In the genomic region with DNA sequence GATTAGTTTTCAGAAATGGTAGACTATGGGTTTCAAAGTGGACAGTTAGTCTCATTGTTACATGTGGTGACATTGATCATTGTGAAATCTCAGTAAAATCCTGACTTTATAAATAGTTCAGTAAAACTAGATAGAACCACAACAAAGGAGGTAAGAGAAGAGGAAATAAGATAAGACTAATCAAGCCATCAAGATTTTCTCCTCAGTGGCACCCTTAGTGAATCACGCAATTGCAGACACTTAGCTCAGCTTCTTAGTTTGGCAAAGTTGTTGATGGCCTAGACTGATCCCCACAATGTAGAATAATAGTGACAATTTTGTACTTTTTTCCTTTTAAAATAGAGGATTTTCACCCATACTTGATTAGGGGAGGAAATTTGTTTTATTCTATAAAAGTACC, we compare ENCODE assay signal across 27 cellular contexts.
"Had no signal": no experiment of that assay in that cellular context is flagged by ENCODE, and none has a peak within 500 bp of the region (broad histone marks: within the 10 kb centered on the region; RNA-seq: fewer than 3 reads in every experiment).

No MANE protein-coding gene starts in this region.

- H3K4me1 Mint-ChIP-seq: stimulated activated effector memory CD8-positive, alpha-beta T cell treated with anti-CD3 and anti-CD28 coated beads, Interleukin-12 subunit alpha, Interleukin-12 subunit beta, amount 100 ng/mL, for 72 hours; stimulated activated memory B cell treated with anti-CD40 and anti-IgM and Interleukin-4, amounts not matched to agents 10 μg/mL and 1 μg/mL and 100 μg/mL, for 72 hours; stimulated activated naive B cell treated with anti-CD40 and anti-IgM and Interleukin-4, amounts not matched to agents 10 μg/mL and 1 μg/mL and 100 μg/mL, for 72 hours; stimulated activated naive CD8-positive, alpha-beta T cell treated with anti-CD3 and anti-CD28 coated beads, Interleukin-15, amount 100 ng/mL, for 72 hours had no signal

- ATAC-seq: stimulated activated effector memory CD8-positive, alpha-beta T cell treated with anti-CD3 and anti-CD28 coated beads, Interleukin-12 subunit alpha, Interleukin-12 subunit beta, amount 100 ng/mL, for 72 hours; stimulated activated memory B cell treated with anti-CD40 and anti-IgM and Interleukin-4, amounts not matched to agents 10 μg/mL and 1 μg/mL and 100 μg/mL, for 72 hours; stimulated activated naive B cell treated with anti-CD40 and anti-IgM and Interleukin-4, amounts not matched to agents 10 μg/mL and 1 μg/mL and 100 μg/mL, for 72 hours; stimulated activated naive CD8-positive, alpha-beta T cell treated with anti-CD3 and anti-CD28 coated beads, Interleukin-15, amount 100 ng/mL, for 72 hours; stimulated activated naive CD8-positive, alpha-beta T cell treated with anti-CD3 and anti-CD28 coated beads, Interleukin-15, Interleukin-2, amounts not matched to agents 100 U/mL and 50 U/mL, for 24 hours; upper lobe of right lung had no signal

- H3K36me3 ChIP-seq: stomach, suprapubic skin, thoracic aorta, thyroid gland, tibial artery, tibial nerve, transverse colon, upper lobe of left lung, upper lobe of right lung, uterus, vagina had no signal

- H3K27me3 Mint-ChIP-seq: stimulated activated memory B cell treated with anti-CD40 and anti-IgM and Interleukin-4, amounts not matched to agents 10 μg/mL and 1 μg/mL and 100 μg/mL, for 72 hours; stimulated activated naive B cell treated with anti-CD40 and anti-IgM and Interleukin-4, amounts not matched to agents 10 μg/mL and 1 μg/mL and 100 μg/mL, for 72 hours; stimulated activated naive CD8-positive, alpha-beta T cell treated with anti-CD3 and anti-CD28 coated beads, Interleukin-15, amount 100 ng/mL, for 72 hours; type B pancreatic cell had no signal

- DNase-seq: stimulated activated CD4-positive, alpha-beta T cell treated with anti-CD3 and anti-CD28 coated beads, Interleukin-2, amount 100 ng/mL, for 48 hours; stimulated activated CD4-positive, alpha-beta T cell treated with anti-CD3 and anti-CD28 coated beads, Interleukin-4, amount 100 ng/mL, for 1 hour; stimulated activated CD4-positive, alpha-beta T cell treated with anti-CD3 and anti-CD28 coated beads, Interleukin-4, amount 100 ng/mL, for 24 hours; stimulated activated CD4-positive, alpha-beta T cell treated with anti-CD3 and anti-CD28 coated beads, Interleukin-4, amount 100 ng/mL, for 4 hours; stimulated activated naive B cell treated with anti-CD40 and anti-IgM and Interleukin-4, amounts not matched to agents 10 μg/mL and 1 μg/mL and 100 μg/mL, for 72 hours; stimulated activated naive CD4-positive, alpha-beta T cell; stimulated activated naive CD4-positive, alpha-beta T cell treated with Interleukin-2 at 50 U/mL for 16 hours; stimulated activated naive CD8-positive, alpha-beta T cell treated with anti-CD3 and anti-CD28 coated beads, Interleukin-15, amount 100 ng/mL, for 72 hours; stimulated activated naive CD8-positive, alpha-beta T cell treated with anti-CD3 and anti-CD28 coated beads, Interleukin-15, Interleukin-2, amounts not matched to agents 100 U/mL and 50 U/mL, for 24 hours; stomach; substantia nigra; testis; thyroid gland; tibial artery; transverse colon; trophoblast cell; upper lobe of left lung; upper lobe of right lung; uterus had no signal

- H3K4me1 ChIP-seq: suprapubic skin, testis, thyroid gland, tibial artery, tibial nerve, transverse colon, upper lobe of left lung, upper lobe of right lung, uterus, vagina had no signal

- H3K4me3 ChIP-seq: stomach, suprapubic skin, testis, thoracic aorta, thyroid gland, tibial artery, tibial nerve, transverse colon, upper lobe of left lung, upper lobe of right lung, uterus, vagina had no signal

- H3K27ac Mint-ChIP-seq: stimulated activated effector memory CD8-positive, alpha-beta T cell treated with anti-CD3 and anti-CD28 coated beads, Interleukin-12 subunit alpha, Interleukin-12 subunit beta, amount 100 ng/mL, for 72 hours; stimulated activated memory B cell treated with anti-CD40 and anti-IgM and Interleukin-4, amounts not matched to agents 10 μg/mL and 1 μg/mL and 100 μg/mL, for 72 hours; stimulated activated naive B cell treated with anti-CD40 and anti-IgM and Interleukin-4, amounts not matched to agents 10 μg/mL and 1 μg/mL and 100 μg/mL, for 72 hours; stimulated activated naive CD8-positive, alpha-beta T cell treated with anti-CD3 and anti-CD28 coated beads, Interleukin-15, amount 100 ng/mL, for 72 hours; stimulated activated naive CD8-positive, alpha-beta T cell treated with anti-CD3 and anti-CD28 coated beads, Interleukin-15, Interleukin-2, amounts not matched to agents 100 ng/mL and 50 ng/mL, for 24 hours; type B pancreatic cell had no signal

- H3K27ac ChIP-seq: stomach, suprapubic skin, testis, thoracic aorta, thyroid gland, tibial artery, tibial nerve, transverse colon, upper lobe of left lung, upper lobe of right lung, uterus, vagina had no signal

- H3K4me3 Mint-ChIP-seq: stimulated activated effector memory CD8-positive, alpha-beta T cell treated with anti-CD3 and anti-CD28 coated beads, Interleukin-12 subunit alpha, Interleukin-12 subunit beta, amount 100 ng/mL, for 72 hours; stimulated activated memory B cell treated with anti-CD40 and anti-IgM and Interleukin-4, amounts not matched to agents 10 μg/mL and 1 μg/mL and 100 μg/mL, for 72 hours; stimulated activated naive B cell treated with anti-CD40 and anti-IgM and Interleukin-4, amounts not matched to agents 10 μg/mL and 1 μg/mL and 100 μg/mL, for 72 hours; stimulated activated naive CD8-positive, alpha-beta T cell treated with anti-CD3 and anti-CD28 coated beads, Interleukin-15, amount 100 ng/mL, for 72 hours; stimulated activated naive CD8-positive, alpha-beta T cell treated with anti-CD3 and anti-CD28 coated beads, Interleukin-15, Interleukin-2, amounts not matched to agents 100 ng/mL and 50 ng/mL, for 24 hours; type B pancreatic cell had no signal

- H3K9me3 ChIP-seq: stomach, suprapubic skin, testis, thoracic aorta, thyroid gland, tibial artery, tibial nerve, transverse colon, upper lobe of left lung, upper lobe of right lung, uterus, vagina had no signal

- H3K36me3 Mint-ChIP-seq: stimulated activated effector memory CD8-positive, alpha-beta T cell treated with anti-CD3 and anti-CD28 coated beads, Interleukin-12 subunit alpha, Interleukin-12 subunit beta, amount 100 ng/mL, for 72 hours; stimulated activated memory B cell treated with anti-CD40 and anti-IgM and Interleukin-4, amounts not matched to agents 10 μg/mL and 1 μg/mL and 100 μg/mL, for 72 hours; stimulated activated naive B cell treated with anti-CD40 and anti-IgM and Interleukin-4, amounts not matched to agents 10 μg/mL and 1 μg/mL and 100 μg/mL, for 72 hours; type B pancreatic cell had no signal

- H3K27me3 ChIP-seq: stomach, suprapubic skin, testis, thyroid gland, tibial artery, tibial nerve, transverse colon, upper lobe of left lung, upper lobe of right lung, uterus, vagina had no signal

- H3K9me3 Mint-ChIP-seq: stimulated activated naive CD8-positive, alpha-beta T cell treated with anti-CD3 and anti-CD28 coated beads, Interleukin-15, amount 100 ng/mL, for 72 hours; stimulated activated naive CD8-positive, alpha-beta T cell treated with anti-CD3 and anti-CD28 coated beads, Interleukin-15, Interleukin-2, amounts not matched to agents 100 ng/mL and 50 ng/mL, for 24 hours; type B pancreatic cell had no signal
